ENCODE assay signal across 8 cellular contexts in genomic region chr11:62850911-62851806, GRCh38. TPM values are rescaled to one million over a fixed set of nuclear protein-coding genes. Genes with fewer than 3 reads are reported as not detected.
DNase-seq lines count a peak whose midpoint lies in the region; ATAC-seq, FAIRE-seq and TF ChIP-seq lines count a peak whose summit lies in the region.

No MANE protein-coding gene starts in this region.

- no peak overlapping the region for H2AFZ ChIP-seq in PC-9

- no peaks in the 10 kb centered on the region; a peak in 2 of 22 replicates for H3K9me3 ChIP-seq in BLaER1 treated with 17β-estradiol and CSF1 and Interleukin-3, amounts not matched to agents 10 nM and 100 nM (replicated peaks in 1 of 11)
- H3K9me3 ChIP-seq in PC-9 (ENCODE audit: insufficient read depth, low read depth) (no peaks in the 10 kb centered on the region), sigmoid colon (no peaks in the 10 kb centered on the region), gastroesophageal sphincter (no peaks in the 10 kb centered on the region)

- peak overlapping the region in 3 of 10 experiments; percentile 87 to 92 (median 88); a peak in 2 of 20 replicates for H3K4me3 ChIP-seq in BLaER1 treated with 17β-estradiol and CSF1 and Interleukin-3, amounts not matched to agents 10 nM and 100 nM
- H3K4me3 ChIP-seq in PC-9 (no peak overlapping the region; the same call in 1 of the 2 replicates), sigmoid colon (no peak overlapping the region), gastroesophageal sphincter (no peak overlapping the region)

- H3K4me1 ChIP-seq in BLaER1 treated with 17β-estradiol and CSF1 and Interleukin-3, amounts not matched to agents 10 nM and 100 nM = peaks cover 22 to 32% (median 27%) of the 10 kb centered on the region in 10 experiments
- H3K4me1 ChIP-seq in PC-9 (replicated peaks; ENCODE audit: insufficient read depth) (peaks cover 28% of the 10 kb centered on the region), sigmoid colon (peaks cover 0 to 26% (median 21%) of the 10 kb centered on the region in 4 donors), gastroesophageal sphincter (peaks cover 10 to 27% (median 18%) of the 10 kb centered on the region in 3 donors)

- peaks cover 40 to 58% (median 54%) of the 10 kb centered on the region in 11 experiments for H4K20me1 ChIP-seq in BLaER1 treated with 17β-estradiol and CSF1 and Interleukin-3, amounts not matched to agents 10 nM and 100 nM
- peaks cover 40% of the 10 kb centered on the region for H4K20me1 ChIP-seq in PC-9 (ENCODE audit: insufficient read depth)

- no peaks in the 10 kb centered on the region for H3K27me3 ChIP-seq in BLaER1 treated with 17β-estradiol and CSF1 and Interleukin-3, amounts not matched to agents 10 nM and 100 nM
- no peaks in the 10 kb centered on the region for H3K27me3 ChIP-seq in PC-9 (ENCODE audit: insufficient read depth, low read depth)
- H3K27me3 ChIP-seq in sigmoid colon = no peaks in the 10 kb centered on the region
- H3K27me3 ChIP-seq in gastroesophageal sphincter = no peaks in the 10 kb centered on the region

- DNase-seq in GM12891 (ENCODE audit: insufficient read length, low spot score) = no peak
- peak; percentile 29 to 71 for DNase-seq in PC-9
- DNase-seq in epithelial cell of prostate (ENCODE audit: low read depth, low spot score) = no peak
- DNase-seq in cortex of kidney (lab: John Stamatoyannopoulos, UW) = no peak
- no peak for DNase-seq in sigmoid colon

- intact Hi-C loops in PC-9 (cut with micrococcal nuclease; ENCODE audit: unreplicated experiment) = no loop called here
- intact Hi-C loops in sigmoid colon (cut with DNase I) = no loop called here

- BruUV-seq in PC-9 (replicated peaks; lab: Mats Ljungman, UMichigan) = no TSS peak

- peak overlapping the region in 9 of 11 experiments; percentile 3 to 98 (median 96); a peak in 8 of 22 replicates for H3K4me2 ChIP-seq in BLaER1 treated with 17β-estradiol and CSF1 and Interleukin-3, amounts not matched to agents 10 nM and 100 nM
- peak overlapping the region; percentile 89 for H3K4me2 ChIP-seq in PC-9

- 65 to 66% methylated on average over 15 of the region's 15 CpGs for WGBS in sigmoid colon, 2 donors
- 41 to 64% methylated on average over 9 to 12 of the region's 15 CpGs for WGBS in gastroesophageal sphincter (ENCODE audit: low coverage in 1 of 2), 2 donors

- H3F3A ChIP-seq in PC-9 (ENCODE audit: insufficient read depth, low read depth) = peaks cover 76% of the 10 kb centered on the region

- H3K27ac ChIP-seq in BLaER1 treated with 17β-estradiol and CSF1 and Interleukin-3, amounts not matched to agents 10 nM and 100 nM = no peak overlapping the region
- H3K27ac ChIP-seq in PC-9 (peak overlapping the region; percentile 61), epithelial cell of prostate (peak overlapping the region; percentile 72), sigmoid colon (no peak overlapping the region), gastroesophageal sphincter (peak overlapping the region in 2 of 4 donors; percentile 12 to 31)

- TF ChIP-seq EP300 in sigmoid colon (IDR thresholded peaks at IDR 0.05) = no peak
- no peak for TF ChIP-seq EP300 in gastroesophageal sphincter (IDR thresholded peaks at IDR 0.05)

- TF ChIP-seq CTCF in PC-9 (conservative IDR thresholded peaks at IDR 0.05) = no peak
- no peak for TF ChIP-seq CTCF in sigmoid colon (IDR thresholded peaks at IDR 0.05)
- TF ChIP-seq CTCF in gastroesophageal sphincter (IDR thresholded peaks at IDR 0.05) = no peak

- CTCF ChIA-PET in PC-9 (lab: Charles Lee) = no interaction called here

- ATAC-seq in activated CD4-positive, CD25-positive, alpha-beta regulatory T cell treated with anti-CD3 and anti-CD28 coated beads, Interleukin-2, amount 50 U/mL, for 24 hours = no peak
- ATAC-seq in gastroesophageal sphincter = no peak

- H3K9me2 ChIP-seq in PC-9 (ENCODE audit: insufficient read depth) = no peaks in the 10 kb centered on the region

- H3K79me2 ChIP-seq in PC-9 (ENCODE audit: low read depth) = peaks cover 43% of the 10 kb centered on the region

- H3K9ac ChIP-seq in BLaER1 treated with 17β-estradiol and CSF1 and Interleukin-3, amounts not matched to agents 10 nM and 100 nM = peak overlapping the region in 8 of 11 experiments; percentile 13 to 99 (median 92); a peak in 12 of 22 replicates

- FAIRE-seq in GM12891 (lab: Jason Lieb, UNC) = no peak

- TF ChIP-seq POLR2A in GM12891 (IDR thresholded peaks at IDR 0.05; ENCODE audit: low read depth, low read length) = peak; percentile 88
- TF ChIP-seq POLR2A in sigmoid colon (IDR thresholded peaks at IDR 0.05) = no peak
- TF ChIP-seq POLR2A in gastroesophageal sphincter (IDR thresholded peaks at IDR 0.05) = no peak

- POLR2A ChIA-PET in PC-9 (lab: Charles Lee; ENCODE audit: unreplicated experiment) = interaction anchor here (0.6 to 0.7 kb wide), 6 partner anchors 9 to 461 kb away, joined by 3 to 6 read pairs (median 4); partner anchors contain the start of gene UQCC3

- peaks cover 37 to 44% (median 42%) of the 10 kb centered on the region in 11 experiments for H3K36me3 ChIP-seq in BLaER1 treated with 17β-estradiol and CSF1 and Interleukin-3, amounts not matched to agents 10 nM and 100 nM
- peaks cover 39% of the 10 kb centered on the region for H3K36me3 ChIP-seq in PC-9 (ENCODE audit: low read depth)
- peaks cover 7 to 41% (median 25%) of the 10 kb centered on the region in 4 donors for H3K36me3 ChIP-seq in sigmoid colon
- H3K36me3 ChIP-seq in gastroesophageal sphincter = peaks cover 5 to 32% of the 10 kb centered on the region in 2 donors

TF ChIP-seq in GM12891, 5 proteins besides CTCF, POLR2A, EP300 and RAD21:
- peak; percentile 82; the same call in 1 of the 2 replicates for TF ChIP-seq POLR2AphosphoS5 (IDR thresholded peaks at IDR 0.05; ENCODE audit: low read depth, low read length)
- no peak for TF ChIP-seq SPI1 (IDR thresholded peaks at IDR 0.05; ENCODE audit: low read depth, low read length)
- TF ChIP-seq POU2F2 (IDR thresholded peaks at IDR 0.05; ENCODE audit: low read depth, low read length) = peak; percentile 69
- TF ChIP-seq TAF1 (IDR thresholded peaks at IDR 0.05; ENCODE audit: low read depth, low read length) = no peak
- no peak for TF ChIP-seq PAX5 (IDR thresholded peaks at IDR 0.05; ENCODE audit: insufficient read depth, low read length, severe bottlenecking)

RNA-seq across cellular contexts. Expression of gene WDR74, which starts 11.8 kb away (rescaled TPM):
- 47.9 TPM for polyA plus RNA-seq in GM12891 (2012; ENCODE audit: low read depth, missing spikeins)
- total RNA-seq in PC-9 (2021) (72.4 and 74.1 TPM in 2 replicates), sigmoid colon (10 to 100 TPM; 22.8 to 39.7 (median 34.7) TPM), gastroesophageal sphincter (10 to 100 TPM; 26.6 to 46.8 (median 39.3) TPM)
- 10 to 100 TPM; 11.6 to 47.6 (median 24.0) TPM for polyA plus RNA-seq in sigmoid colon

RNA-seq across cellular contexts. Expression of gene TEX54, which starts 18.5 kb away (rescaled TPM):
- 0.42 TPM for polyA plus RNA-seq in GM12891 (2012; ENCODE audit: low read depth, missing spikeins)
- total RNA-seq in PC-9 (2021) (not detected in 2 replicates), sigmoid colon (1 to 10 TPM in 1 of 4 donors, not detected in 3; 2.1 TPM), gastroesophageal sphincter (not detected)
- not detected for polyA plus RNA-seq in sigmoid colon

RNA-seq across cellular contexts. Expression of gene STX5, which starts 19.3 kb away (rescaled TPM):
- 30.5 TPM for polyA plus RNA-seq in GM12891 (2012; ENCODE audit: low read depth, missing spikeins)
- total RNA-seq in PC-9 (2021) (61.9 and 65.8 TPM in 2 replicates), sigmoid colon (10 to 100 TPM; 27.1 to 37.8 (median 31.2) TPM), gastroesophageal sphincter (10 to 100 TPM; 23.3 to 31.6 (median 27.8) TPM)
- polyA plus RNA-seq in sigmoid colon = 10 to 100 TPM; 27.8 to 31.2 (median 28.9) TPM

RNA-seq across cellular contexts. Expression of gene SLC3A2, which starts 29.5 kb away (rescaled TPM):
- polyA plus RNA-seq in GM12891 (2012; ENCODE audit: low read depth, missing spikeins) = 96.7 TPM
- total RNA-seq in PC-9 (2021) = 513 and 619 TPM in 2 replicates
- 10 to 100 TPM; 44.0 to 70.4 (median 50.4) TPM for total RNA-seq in sigmoid colon
- polyA plus RNA-seq in sigmoid colon = 100 to 1,000 TPM in 1 of 3 donors, 10 to 100 TPM in 2; 16.8 to 128 (median 39.1) TPM
- total RNA-seq in gastroesophageal sphincter = 100 to 1,000 TPM in 1 of 4 donors, 10 to 100 TPM in 3; 66.9 to 144 (median 80.2) TPM

RNA-seq across cellular contexts. Expression of gene NXF1, which starts 45.9 kb away (rescaled TPM):
- polyA plus RNA-seq in GM12891 (2012; ENCODE audit: low read depth, missing spikeins) = 62.7 TPM
- total RNA-seq in PC-9 (2021) (45.6 and 56.1 TPM in 2 replicates), sigmoid colon (10 to 100 TPM; 33.2 to 68.1 (median 43.0) TPM), gastroesophageal sphincter (10 to 100 TPM; 33.2 to 72.3 (median 57.2) TPM)
- polyA plus RNA-seq in sigmoid colon = 10 to 100 TPM; 20.3 to 63.3 (median 22.8) TPM

Comparison
In these comparisons a context has a peak if more than half of its experiments do, and no peak if none do; other contexts are left out.
1. H3K27ac ChIP-seq: peak in PC-9 (single experiment) and epithelial cell of prostate (single experiment); none in BLaER1 treated with 17β-estradiol and CSF1 and Interleukin-3, amounts not matched to agents 10 nM and 100 nM (0 of 11) and sigmoid colon (0 of 4).
2. DNase-seq: peak in PC-9 (2 of 2); none in GM12891 (single experiment), epithelial cell of prostate (single experiment), cortex of kidney (single experiment) and sigmoid colon (single experiment).